Comparison of ENCODE assay signal across 8 cellular contexts in genomic region chr13:26184791-26185250, GRCh38. TPM values are rescaled to one million over a fixed set of nuclear protein-coding genes. Genes with fewer than 3 reads are reported as not detected.
DNase-seq lines count a peak whose midpoint lies in the region; ATAC-seq and TF ChIP-seq lines count a peak whose summit lies in the region.

No MANE protein-coding gene starts in this region.

- H3K4me3 Mint-ChIP-seq in activated CD4-positive, alpha-beta T cell treated with anti-CD3 and anti-CD28 coated beads, Interleukin-2, amount 10 ng/mL, durations not matched to agents 7 days and 5 days, result peak overlapping the region; percentile 58

- CTCF ChIA-PET in activated CD4-positive, alpha-beta T cell treated with anti-CD3 and anti-CD28 coated beads, Interleukin-2, amount 10 ng/mL, durations not matched to agents 7 days and 5 days (lab: Charles Lee), result interaction anchor here (0.6 to 4.0 kb wide), 25 partner anchors 11 to 704 kb away, joined by 3 to 42 read pairs (median 3); partner anchors contain the start of gene RNF6

- H3K27me3 Mint-ChIP-seq in activated CD4-positive, alpha-beta T cell treated with anti-CD3 and anti-CD28 coated beads, Interleukin-2, amount 10 ng/mL, durations not matched to agents 7 days and 5 days, result no peaks in the 10 kb centered on the region

- peaks cover 22% of the 10 kb centered on the region for H3K4me1 Mint-ChIP-seq in activated CD4-positive, alpha-beta T cell treated with anti-CD3 and anti-CD28 coated beads, Interleukin-2, amount 10 ng/mL, durations not matched to agents 7 days and 5 days

- POLR2A ChIA-PET in activated CD4-positive, alpha-beta T cell treated with anti-CD3 and anti-CD28 coated beads, Interleukin-2, amount 10 ng/mL, durations not matched to agents 7 days and 5 days (lab: Charles Lee), result interaction anchor here (0.6 kb wide), 1 partner anchor 537 kb away, joined by 3 read pairs; no protein-coding TSS in a partner anchor

- no peaks in the 10 kb centered on the region for H3K36me3 Mint-ChIP-seq in activated CD4-positive, alpha-beta T cell treated with anti-CD3 and anti-CD28 coated beads, Interleukin-2, amount 10 ng/mL, durations not matched to agents 7 days and 5 days (ENCODE audit: low read depth)

- peak; percentile 2 for TF ChIP-seq CTCF in GM12801 (IDR thresholded peaks at IDR 0.05; ENCODE audit: extremely low read depth, insufficient read length)

- H3K9me3 Mint-ChIP-seq in activated CD4-positive, alpha-beta T cell treated with anti-CD3 and anti-CD28 coated beads, Interleukin-2, amount 10 ng/mL, durations not matched to agents 7 days and 5 days, result no peaks in the 10 kb centered on the region

- DNase-seq in NCI-H510A treated with DMSO at 0.1 percent for 48 hours (lab: John Stamatoyannopoulos, UW) (peak; percentile 64), dedifferentiated amniotic fluid mesenchymal stem cell (ENCODE audit: extremely low spot score) (peak; percentile 64), lung microvascular endothelial cell (ENCODE audit: low read depth in 2 of 2) (peak; percentile 80 to 83)
- DNase-seq in activated CD4-positive, alpha-beta T cell treated with anti-CD3 and anti-CD28 coated beads, Interleukin-2, amount 10 ng/mL, durations not matched to agents 7 days and 5 days, result peak; percentile 84
- peak; percentile 26 to 35 for DNase-seq in stimulated activated CD8-positive, alpha-beta memory T cell treated with anti-CD3 and anti-CD28 coated beads, Interleukin-15, amount 100 ng/mL, for 4 hours (ENCODE audit: low read depth in 2 of 2)

- peak; percentile 39 for ATAC-seq in HG03095 (IDR thresholded peaks at IDR 0.05; ENCODE audit: unreplicated experiment)
- ATAC-seq in HG03196 (IDR thresholded peaks at IDR 0.05; ENCODE audit: unreplicated experiment), result no peak

- peak overlapping the region; percentile 57 for H3K27ac Mint-ChIP-seq in activated CD4-positive, alpha-beta T cell treated with anti-CD3 and anti-CD28 coated beads, Interleukin-2, amount 10 ng/mL, durations not matched to agents 7 days and 5 days

RNA-seq across cellular contexts. Expression of gene RNF6, which starts 37.3 kb away (rescaled TPM):
- 10 to 100 TPM; 38.7 to 46.0 TPM for total RNA-seq in activated CD4-positive, alpha-beta T cell treated with anti-CD3 and anti-CD28 coated beads, Interleukin-2, amount 10 ng/mL, durations not matched to agents 7 days and 5 days
- total RNA-seq in lung microvascular endothelial cell, result 27.7 and 44.8 TPM in 2 replicates

Comparison
In these comparisons a context has a peak if more than half of its experiments do, and no peak if none do; other contexts are left out.
1. DNase-seq: peak in every context shown above with its lines; median percentile 84 in activated CD4-positive, alpha-beta T cell treated with anti-CD3 and anti-CD28 coated beads, Interleukin-2, amount 10 ng/mL, durations not matched to agents 7 days and 5 days; 82 in lung microvascular endothelial cell; 64 in NCI-H510A treated with DMSO at 0.1 percent for 48 hours; 64 in dedifferentiated amniotic fluid mesenchymal stem cell; 30 in stimulated activated CD8-positive, alpha-beta memory T cell treated with anti-CD3 and anti-CD28 coated beads, Interleukin-15, amount 100 ng/mL, for 4 hours.